1 cellular context compared by ENCODE assay signal in genomic region chr21:42051788-42052187, GRCh38.
TF ChIP-seq lines count a peak whose summit lies in the region.

No MANE protein-coding gene starts in this region.

TF ChIP-seq in K562, 482 proteins besides CTCF, POLR2A, EP300 and RAD21 (continued from another document and continues in another):
- no peak for TF ChIP-seq ZBTB43 (CRISPR knock-in tag; IDR thresholded peaks at IDR 0.05)
- TF ChIP-seq ATF7 (IDR thresholded peaks at IDR 0.05): peak; percentile 85
- TF ChIP-seq PCBP1 (IDR thresholded peaks at IDR 0.05; ENCODE audit: low read depth, low read length, poor library complexity, severe bottlenecking): no peak
- TF ChIP-seq SMAD2 (IDR thresholded peaks at IDR 0.05; ENCODE audit: low read depth, low read length): no peak
- TF ChIP-seq HDAC6 (IDR thresholded peaks at IDR 0.05; ENCODE audit: low read depth, low read length): no peak
- TF ChIP-seq CBFA2T3 (IDR thresholded peaks at IDR 0.05): peak; percentile 89
- no peak for TF ChIP-seq ZNF655 (CRISPR knock-in tag; IDR thresholded peaks at IDR 0.05)
- no peak for TF ChIP-seq PRMT5 (CRISPR knock-in tag; IDR thresholded peaks at IDR 0.05)
- no peak for TF ChIP-seq ELK1 (CRISPR knock-in tag; IDR thresholded peaks at IDR 0.05)
- TF ChIP-seq HLTF (IDR thresholded peaks at IDR 0.05): no peak
- no peak for TF ChIP-seq BACH1 (tag; IDR thresholded peaks at IDR 0.05)
- TF ChIP-seq MLX (CRISPR knock-in tag; conservative IDR thresholded peaks at IDR 0.05): no peak
- no peak for TF ChIP-seq ARID4B (CRISPR knock-in tag; IDR thresholded peaks at IDR 0.05)
- TF ChIP-seq E2F6 (IDR thresholded peaks at IDR 0.05; ENCODE audit: borderline replicate concordance in 1 of 2, extremely low read depth in 1 of 2, insufficient read depth in 1 of 2, insufficient read length in 1 of 2, low read depth in 1 of 2, low read length in 1 of 2, poor library complexity in 1 of 2, severe bottlenecking in 1 of 2): no peak
- no peak for TF ChIP-seq E2F8 (IDR thresholded peaks at IDR 0.05; ENCODE audit: low read depth, partially characterized antibody)
- TF ChIP-seq NR1H2 (CRISPR knock-in tag; IDR thresholded peaks at IDR 0.05): no peak
- no peak for TF ChIP-seq HNRNPK (IDR thresholded peaks at IDR 0.05; ENCODE audit: low read depth, low read length, poor library complexity, severe bottlenecking)
- no peak for TF ChIP-seq ZKSCAN1 (IDR thresholded peaks at IDR 0.05; ENCODE audit: low read depth, low read length)
- no peak for TF ChIP-seq THAP12 (CRISPR knock-in tag; IDR thresholded peaks at IDR 0.05)
- TF ChIP-seq GTF2A2 (tag; IDR thresholded peaks at IDR 0.05): no peak
- TF ChIP-seq RBBP5 (IDR thresholded peaks at IDR 0.05; ENCODE audit: borderline replicate concordance, insufficient read depth, low read length, poor library complexity, severe bottlenecking): no peak
- no peak for TF ChIP-seq HNRNPUL1 (IDR thresholded peaks at IDR 0.05; ENCODE audit: low read length)
- no peak for TF ChIP-seq NFRKB (IDR thresholded peaks at IDR 0.05; ENCODE audit: low read depth)
- TF ChIP-seq FOXP4 (CRISPR knock-in tag; IDR thresholded peaks at IDR 0.05; ENCODE audit: borderline replicate concordance): no peak
- no peak for TF ChIP-seq PBX2 (CRISPR knock-in tag; IDR thresholded peaks at IDR 0.05; ENCODE audit: low read depth)
- no peak for TF ChIP-seq PBX2 (tag; conservative IDR thresholded peaks at IDR 0.05; ENCODE audit: low read depth)
- no peak for TF ChIP-seq BRCA1 (IDR thresholded peaks at IDR 0.05)
- TF ChIP-seq BRCA1 (CRISPR knock-in tag; IDR thresholded peaks at IDR 0.05): no peak
- no peak for TF ChIP-seq WHSC1 (IDR thresholded peaks at IDR 0.05; ENCODE audit: low read length)
- TF ChIP-seq SIX5 (IDR thresholded peaks at IDR 0.05; ENCODE audit: borderline replicate concordance in 1 of 2, insufficient read depth in 1 of 2, low read depth in 1 of 2, low read length in 2 of 2): no peak
- TF ChIP-seq HBP1 (CRISPR knock-in tag; IDR thresholded peaks at IDR 0.05): 0 out of 2 replicates have a peak, but pooled peaks have one; percentile 32
- TF ChIP-seq ZNF146 (CRISPR knock-in tag; IDR thresholded peaks at IDR 0.05; ENCODE audit: unreplicated experiment): no peak
- TF ChIP-seq CREM (IDR thresholded peaks at IDR 0.05; ENCODE audit: low read depth): peak; percentile 75
- TF ChIP-seq HDAC1 (IDR thresholded peaks at IDR 0.05): no peak
